In genomic region chr5:96709152-96709821, GRCh38 we compare ENCODE assay signal across 11 cellular contexts. TPM values are rescaled to one million over a fixed set of nuclear protein-coding genes. Genes with fewer than 3 reads are reported as not detected.
DNase-seq lines count a peak whose midpoint lies in the region; ATAC-seq, FAIRE-seq and TF ChIP-seq lines count a peak whose summit lies in the region.
"Had no signal": no experiment of that assay in that cellular context is flagged by ENCODE, and none has a peak within 500 bp of the region (broad histone marks: within the 10 kb centered on the region; RNA-seq: fewer than 3 reads in every experiment).

No MANE protein-coding gene starts in this region.

- H3K9me2 ChIP-seq in PC-9 (ENCODE audit: insufficient read depth): no peaks in the 10 kb centered on the region
- no peaks in the 10 kb centered on the region for H3K9me2 ChIP-seq in Karpas-422 (replicated peaks; ENCODE audit: insufficient read depth, low read length)

- H3K9ac ChIP-seq in endothelial cell of umbilical vein (replicated peaks; ENCODE audit: extremely low read depth, insufficient read depth, low read length) (no peak overlapping the region), Karpas-422 (ENCODE audit: low read length) (no peak overlapping the region)
- H3K9ac ChIP-seq: BLaER1 treated with 17β-estradiol and CSF1 and Interleukin-3, amounts not matched to agents 10 nM and 100 nM; neural progenitor cell had no signal

- H3K4me1 Mint-ChIP-seq in memory B cell: peaks cover 21% of the 10 kb centered on the region

- peak; percentile 51 for DNase-seq in AG08396 (ENCODE audit: low spot score)
- DNase-seq in PC-9: no peak
- DNase-seq in endothelial cell of umbilical vein (ENCODE audit: low read depth, low spot score): no peak
- no peak for DNase-seq in memory B cell (ENCODE audit: low spot score in 2 of 2)
- no peak for DNase-seq in activated gamma-delta T cell treated with Interleukin-2 at 50 U/mL for 16 hours
- DNase-seq in NCI-H2196 (lab: John Stamatoyannopoulos, UW; ENCODE audit: unreplicated experiment): no peak
- no peak for DNase-seq in Karpas-422
- DNase-seq: upper lobe of left lung had no signal

- H3K27ac Mint-ChIP-seq in memory B cell: peak overlapping the region; percentile 38
- H3K27ac Mint-ChIP-seq: neural progenitor cell had no signal

- H3K36me3 ChIP-seq in PC-9 (ENCODE audit: low read depth): no peaks in the 10 kb centered on the region
- no peaks in the 10 kb centered on the region for H3K36me3 ChIP-seq in endothelial cell of umbilical vein (ENCODE audit: control insufficient read depth in 2 of 2, extremely low read depth in 1 of 2, insufficient read depth in 2 of 2, low read length in 2 of 2)
- no peaks in the 10 kb centered on the region for H3K36me3 ChIP-seq in Karpas-422 (ENCODE audit: insufficient read depth, low read length)
- H3K36me3 ChIP-seq: neural progenitor cell, upper lobe of left lung had no signal

- peaks cover 97% of the 10 kb centered on the region for H3K79me2 ChIP-seq in PC-9 (ENCODE audit: low read depth)
- peaks cover 86% of the 10 kb centered on the region for H3K79me2 ChIP-seq in endothelial cell of umbilical vein (ENCODE audit: control insufficient read depth, insufficient read depth, low read length)
- H3K79me2 ChIP-seq in Karpas-422 (ENCODE audit: low read length): peaks cover 87% of the 10 kb centered on the region

- H3K4me3 ChIP-seq in PC-9: no peak overlapping the region
- no peak overlapping the region for H3K4me3 ChIP-seq in endothelial cell of umbilical vein (replicated peaks in 1 of 3; ENCODE audit: insufficient read depth in 1 of 3, low read depth in 1 of 3, low read length in 3 of 3)
- no peak overlapping the region for H3K4me3 ChIP-seq in Karpas-422 (ENCODE audit: low read length)
- H3K4me3 ChIP-seq: BLaER1 treated with 17β-estradiol and CSF1 and Interleukin-3, amounts not matched to agents 10 nM and 100 nM; neural progenitor cell; upper lobe of left lung had no signal

- no peak for TF ChIP-seq POLR2A in endothelial cell of umbilical vein (IDR thresholded peaks at IDR 0.05; ENCODE audit: low read depth, low read length)

- BruUV-seq in PC-9 (replicated peaks; lab: Mats Ljungman, UMichigan): no TSS peak
- BruUV-seq in endothelial cell of umbilical vein (replicated peaks; lab: Mats Ljungman, UMichigan): no TSS peak

- peaks cover 11% of the 10 kb centered on the region; the same call in 1 of the 2 replicates for H4K20me1 ChIP-seq in PC-9 (ENCODE audit: insufficient read depth)
- H4K20me1 ChIP-seq in endothelial cell of umbilical vein (replicated peaks; ENCODE audit: control insufficient read depth, extremely low read depth, insufficient read depth, low read length): no peaks in the 10 kb centered on the region
- H4K20me1 ChIP-seq in Karpas-422 (ENCODE audit: insufficient read depth, low read depth, low read length): no peaks in the 10 kb centered on the region; the same call in 1 of the 2 replicates

- H3K9me3 ChIP-seq in PC-9 (ENCODE audit: insufficient read depth, low read depth): no peaks in the 10 kb centered on the region; the same call in 1 of the 2 replicates
- H3K9me3 ChIP-seq in endothelial cell of umbilical vein (replicated peaks; ENCODE audit: control insufficient read depth, insufficient read depth, low read length): no peaks in the 10 kb centered on the region
- no peaks in the 10 kb centered on the region for H3K9me3 ChIP-seq in Karpas-422 (ENCODE audit: low read length)
- H3K9me3 ChIP-seq: BLaER1 treated with 17β-estradiol and CSF1 and Interleukin-3, amounts not matched to agents 10 nM and 100 nM; upper lobe of left lung had no signal

- no peak for FAIRE-seq in endothelial cell of umbilical vein (lab: Jason Lieb, UNC)

- no peak overlapping the region for H2AFZ ChIP-seq in PC-9
- H2AFZ ChIP-seq in endothelial cell of umbilical vein (ENCODE audit: low read depth, low read length): no peak overlapping the region
- no peak overlapping the region for H2AFZ ChIP-seq in Karpas-422 (ENCODE audit: low read length)
- H2AFZ ChIP-seq: neural progenitor cell had no signal

- H3K4me2 ChIP-seq in PC-9 (peak overlapping the region; percentile 42), endothelial cell of umbilical vein (ENCODE audit: insufficient read depth, low read length) (no peak overlapping the region), Karpas-422 (ENCODE audit: low read depth, low read length, poor library complexity, severe bottlenecking) (no peak overlapping the region)
- H3K4me2 ChIP-seq: BLaER1 treated with 17β-estradiol and CSF1 and Interleukin-3, amounts not matched to agents 10 nM and 100 nM; neural progenitor cell had no signal

- peaks cover 8% of the 10 kb centered on the region for H3K36me3 Mint-ChIP-seq in memory B cell

- no peaks in the 10 kb centered on the region for H3K9me1 ChIP-seq in endothelial cell of umbilical vein (replicated peaks; ENCODE audit: control insufficient read depth, extremely low read depth, insufficient read depth, low read length)

- CTCF ChIA-PET in PC-9 (lab: Charles Lee): interaction anchor here (0.7 kb wide), 1 partner anchor 499 kb away, joined by 3 read pairs; no protein-coding TSS in a partner anchor
- CTCF ChIA-PET in endothelial cell of umbilical vein (lab: Charles Lee): interaction anchor here (0.8 kb wide), 1 partner anchor 9 kb away, joined by 3 read pairs; no protein-coding TSS in a partner anchor

- H3K4me3 Mint-ChIP-seq in memory B cell: no peak overlapping the region
- H3K4me3 Mint-ChIP-seq: neural progenitor cell had no signal

- intact Hi-C loops in PC-9 (cut with micrococcal nuclease; ENCODE audit: unreplicated experiment): loop anchor here (5.0 kb wide), 1 partner anchor 97 kb away; no protein-coding TSS in a partner anchor
- intact Hi-C loops in endothelial cell of umbilical vein (cut with micrococcal nuclease): no loop called here

- H3K27ac ChIP-seq in PC-9 (peak overlapping the region; percentile 57), endothelial cell of umbilical vein (ENCODE audit: insufficient read depth, low read depth, low read length) (peak overlapping the region; percentile 4), Karpas-422 (ENCODE audit: low read length) (no peak overlapping the region)
- H3K27ac ChIP-seq: BLaER1 treated with 17β-estradiol and CSF1 and Interleukin-3, amounts not matched to agents 10 nM and 100 nM; neural progenitor cell had no signal

- no peaks in the 10 kb centered on the region for H3K27me3 Mint-ChIP-seq in memory B cell

- no peak for TF ChIP-seq CTCF in PC-9 (conservative IDR thresholded peaks at IDR 0.05)
- TF ChIP-seq CTCF in endothelial cell of umbilical vein (IDR thresholded peaks at IDR 0.05; ENCODE audit: extremely low read depth in 1 of 2, insufficient read depth in 1 of 2, low read depth in 1 of 2, low read length in 2 of 2): no peak

- H3K4me1 ChIP-seq in PC-9 (replicated peaks; ENCODE audit: insufficient read depth): peaks cover 57% of the 10 kb centered on the region
- peaks cover 3% of the 10 kb centered on the region for H3K4me1 ChIP-seq in endothelial cell of umbilical vein (ENCODE audit: control insufficient read depth, extremely low read depth, insufficient read depth, low read length)
- H3K4me1 ChIP-seq in Karpas-422 (ENCODE audit: low read length): peaks cover 29% of the 10 kb centered on the region
- H3K4me1 ChIP-seq: neural progenitor cell had no signal

- POLR2A ChIA-PET in PC-9 (lab: Charles Lee; ENCODE audit: unreplicated experiment) (interaction anchor here (0.6 kb wide), 1 partner anchor 42 kb away, joined by 4 read pairs; no protein-coding TSS in a partner anchor), endothelial cell of umbilical vein (lab: Charles Lee) (no interaction called here)

- H3K27me3 ChIP-seq in PC-9 (ENCODE audit: insufficient read depth, low read depth) (no peaks in the 10 kb centered on the region), endothelial cell of umbilical vein (ENCODE audit: control insufficient read depth in 2 of 2, insufficient read depth in 2 of 2, low read length in 2 of 2) (no peaks in the 10 kb centered on the region), Karpas-422 (ENCODE audit: low read length) (no peaks in the 10 kb centered on the region)
- H3K27me3 ChIP-seq: neural progenitor cell, upper lobe of left lung had no signal

- dilution Hi-C loops in endothelial cell of umbilical vein (cut with MboI; ENCODE audit: extremely low pct_ligation_motif_present, low sequenced_read_pairs): no loop called here

- H3K9me3 Mint-ChIP-seq in memory B cell: no peaks in the 10 kb centered on the region
- H3K9me3 Mint-ChIP-seq: neural progenitor cell had no signal

- peaks cover 46% of the 10 kb centered on the region for H3F3A ChIP-seq in PC-9 (ENCODE audit: insufficient read depth, low read depth)

- ATAC-seq in memory B cell (ENCODE audit: low read depth): no peak
- ATAC-seq in GM21786 (IDR thresholded peaks at IDR 0.05; ENCODE audit: unreplicated experiment): no peak

TF ChIP-seq in endothelial cell of umbilical vein, 7 proteins besides CTCF, POLR2A, EP300 and RAD21:
- TF ChIP-seq POLR2AphosphoS5 (IDR thresholded peaks at IDR 0.05; ENCODE audit: insufficient read depth, low read depth, low read length) (no peak), EZH2 (IDR thresholded peaks at IDR 0.05; ENCODE audit: borderline replicate concordance, low read depth, low read length, severe bottlenecking) (no peak), FOS (IDR thresholded peaks at IDR 0.05; ENCODE audit: borderline replicate concordance, insufficient read depth, low read length) (peak; percentile 62), MAX (IDR thresholded peaks at IDR 0.05; ENCODE audit: insufficient read depth, insufficient read length) (no peak)

RNA-seq across cellular contexts. Expression of gene CAST, which starts 47.1 kb away (rescaled TPM):
- total RNA-seq in PC-9 (2021) (234 and 289 TPM in 2 replicates), endothelial cell of umbilical vein (172 and 194 TPM in 2 replicates)
- 20.8 and 33.7 TPM in 2 replicates for polyA plus RNA-seq in endothelial cell of umbilical vein
- 72.2 and 79.1 TPM in 2 replicates for polyA plus RNA-seq in endothelial cell of umbilical vein (2011; cell fraction: cytosol; rRNA removed)
- polyA plus RNA-seq in endothelial cell of umbilical vein (2011; cell fraction: nucleus; rRNA removed): 111 and 150 TPM in 2 replicates
- 108 and 138 TPM in 2 replicates for polyA plus RNA-seq in endothelial cell of umbilical vein (2012)
- polyA minus RNA-seq in endothelial cell of umbilical vein: 47.1 and 55.6 TPM in 2 replicates
- polyA minus RNA-seq in endothelial cell of umbilical vein (2011; cell fraction: cytosol; rRNA and poly(A)+ RNA removed): 86.2 TPM
- polyA minus RNA-seq in endothelial cell of umbilical vein (2011; cell fraction: nucleus; rRNA and poly(A)+ RNA removed): 166 and 205 TPM in 2 replicates
- 51.3 and 68.2 TPM in 2 replicates for total RNA-seq in Karpas-422 (2014; rRNA removed; shearing (Covaris generic); ENCODE audit: low replicate concordance)
